In the genomic region with DNA sequence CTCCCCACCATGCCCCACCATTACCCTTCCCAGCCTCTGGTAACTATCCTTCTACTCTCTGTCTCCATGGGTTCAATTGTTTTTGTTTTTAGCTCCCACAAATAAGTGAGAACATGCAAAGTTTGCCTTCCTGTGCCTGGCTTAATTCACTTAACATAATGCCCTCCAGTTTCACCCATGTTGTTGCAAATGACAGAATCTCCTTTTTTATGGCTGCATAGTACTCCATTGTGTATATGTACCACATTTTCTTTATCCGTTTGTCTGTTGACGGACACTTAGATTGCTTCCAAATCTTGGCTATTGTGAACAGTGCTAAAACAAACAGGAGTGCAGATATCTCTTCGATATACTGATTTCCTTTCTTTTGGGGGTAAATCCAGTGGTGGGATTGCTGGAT, we compare ENCODE assay signal across 1 cellular context. TPM values are rescaled to one million over a fixed set of nuclear protein-coding genes. Genes with fewer than 3 reads are reported as not detected.
"Had no signal": no experiment of that assay in that cellular context is flagged by ENCODE, and none has a peak within 500 bp of the region (broad histone marks: within the 10 kb centered on the region; RNA-seq: fewer than 3 reads in every experiment).

No MANE protein-coding gene starts in this region.

RNA-seq across cellular contexts. Expression of a gene that starts 52.8 kb away (rescaled TPM):
- total RNA-seq: ascending aorta had no signal
